Comparison of ENCODE assay signal across 1 cellular context in the genomic region with DNA sequence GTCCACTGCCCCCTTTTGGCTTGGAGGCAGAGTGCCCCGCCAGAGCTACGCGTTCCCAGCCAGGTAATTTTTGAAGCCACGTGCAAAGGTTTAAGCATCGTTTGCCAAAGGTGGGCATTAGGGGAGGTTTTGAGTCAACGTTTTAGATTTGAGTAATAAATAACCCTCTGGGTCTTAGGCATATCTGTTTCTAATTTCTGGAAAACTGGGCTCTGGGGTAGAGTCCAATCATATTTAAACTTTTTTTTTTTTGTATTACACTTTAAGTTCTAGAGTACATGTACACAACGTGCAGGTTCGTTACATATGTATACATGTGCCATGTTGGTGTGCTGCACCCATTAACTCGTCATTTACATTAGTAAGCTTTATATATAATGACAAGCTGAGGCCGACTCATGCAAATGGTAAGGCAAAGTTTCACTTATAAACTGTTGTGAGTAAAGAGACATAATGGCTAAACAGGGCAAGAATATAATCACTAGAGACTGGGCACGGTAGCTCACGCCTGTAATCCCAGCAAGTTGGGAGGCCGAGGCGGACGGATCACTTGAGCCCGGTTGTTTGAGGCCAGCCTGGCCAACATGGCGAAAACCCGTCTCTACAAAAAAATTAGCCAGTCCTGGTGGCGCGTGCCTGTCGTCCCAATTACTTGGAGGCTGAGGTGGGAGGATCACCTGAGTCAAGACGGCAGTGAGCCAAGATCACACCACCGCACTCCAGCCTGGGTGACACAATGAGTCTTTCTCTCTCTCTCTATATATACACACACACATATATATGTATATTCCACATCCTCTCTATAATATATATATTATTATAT.
TF ChIP-seq lines count a peak whose summit lies in the region.

No MANE protein-coding gene starts in this region.

TF ChIP-seq in HepG2, 621 proteins besides CTCF, POLR2A, EP300 and RAD21 (continued from another document):
- no peak for TF ChIP-seq ZSCAN20 (CRISPR knock-in tag; IDR thresholded peaks at IDR 0.05; ENCODE audit: borderline replicate concordance)
- TF ChIP-seq ZNF773 (CRISPR knock-in tag; IDR thresholded peaks at IDR 0.05; ENCODE audit: borderline replicate concordance): no peak
- no peak for TF ChIP-seq SALL2 (CRISPR knock-in tag; IDR thresholded peaks at IDR 0.05)
- TF ChIP-seq ZFP1 (CRISPR knock-in tag; IDR thresholded peaks at IDR 0.05): peak; percentile 26; the same call in 1 of the 2 replicates
- peak; percentile 55; the same call in 1 of the 2 replicates for TF ChIP-seq SMAD3 (CRISPR knock-in tag; IDR thresholded peaks at IDR 0.05)
- no peak for TF ChIP-seq KDM4B (CRISPR knock-in tag; IDR thresholded peaks at IDR 0.05)
- TF ChIP-seq SP2 (CRISPR knock-in tag; IDR thresholded peaks at IDR 0.05): no peak
- no peak for TF ChIP-seq KLF13 (CRISPR knock-in tag; IDR thresholded peaks at IDR 0.05)
- no peak for TF ChIP-seq RBAK (CRISPR knock-in tag; IDR thresholded peaks at IDR 0.05)
- no peak for TF ChIP-seq ZNF430 (CRISPR knock-in tag; IDR thresholded peaks at IDR 0.05)
- no peak for TF ChIP-seq ZFY (CRISPR knock-in tag; IDR thresholded peaks at IDR 0.05)
- no peak for TF ChIP-seq ZNF615 (CRISPR knock-in tag; IDR thresholded peaks at IDR 0.05; ENCODE audit: borderline replicate concordance)
- peak; percentile 47; the same call in 1 of the 2 replicates for TF ChIP-seq ZNF580 (CRISPR knock-in tag; IDR thresholded peaks at IDR 0.05; ENCODE audit: borderline replicate concordance, low read depth)
- TF ChIP-seq KLF11 (CRISPR knock-in tag; IDR thresholded peaks at IDR 0.05): no peak
- TF ChIP-seq AGO2 (optimal IDR thresholded peaks at IDR 0.05; ENCODE audit: low read depth, low read length): no peak
- no peak for TF ChIP-seq IRF1 (CRISPR knock-in tag; IDR thresholded peaks at IDR 0.05; ENCODE audit: low read depth)
- no peak for TF ChIP-seq ZNF501 (CRISPR knock-in tag; IDR thresholded peaks at IDR 0.05)
- TF ChIP-seq, protein P1, sequence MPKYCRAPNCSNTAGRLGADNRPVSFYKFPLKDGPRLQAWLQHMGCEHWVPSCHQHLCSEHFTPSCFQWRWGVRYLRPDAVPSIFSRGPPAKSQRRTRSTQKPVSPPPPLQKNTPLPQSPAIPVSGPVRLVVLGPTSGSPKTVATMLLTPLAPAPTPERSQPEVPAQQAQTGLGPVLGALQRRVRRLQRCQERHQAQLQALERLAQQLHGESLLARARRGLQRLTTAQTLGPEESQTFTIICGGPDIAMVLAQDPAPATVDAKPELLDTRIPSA (CRISPR knock-in tag; IDR thresholded peaks at IDR 0.05; ENCODE audit: borderline replicate concordance): no peak
- no peak for TF ChIP-seq SYNCRIP (IDR thresholded peaks at IDR 0.05; ENCODE audit: insufficient read depth, low read depth, low read length)
- no peak; the same call in 1 of the 2 replicates for TF ChIP-seq NR2C2 (CRISPR knock-in tag; IDR thresholded peaks at IDR 0.05; ENCODE audit: borderline replicate concordance)
- 0 out of 2 replicates have a peak, but pooled peaks have one; percentile 34 for TF ChIP-seq HMG20B (CRISPR knock-in tag; conservative IDR thresholded peaks at IDR 0.05)
- TF ChIP-seq ZBTB44 (CRISPR knock-in tag; IDR thresholded peaks at IDR 0.05): no peak
- no peak for TF ChIP-seq CEBPG (CRISPR knock-in tag; IDR thresholded peaks at IDR 0.05)
- no peak for TF ChIP-seq ZNF879 (CRISPR knock-in tag; IDR thresholded peaks at IDR 0.05)
- TF ChIP-seq, protein P2, sequence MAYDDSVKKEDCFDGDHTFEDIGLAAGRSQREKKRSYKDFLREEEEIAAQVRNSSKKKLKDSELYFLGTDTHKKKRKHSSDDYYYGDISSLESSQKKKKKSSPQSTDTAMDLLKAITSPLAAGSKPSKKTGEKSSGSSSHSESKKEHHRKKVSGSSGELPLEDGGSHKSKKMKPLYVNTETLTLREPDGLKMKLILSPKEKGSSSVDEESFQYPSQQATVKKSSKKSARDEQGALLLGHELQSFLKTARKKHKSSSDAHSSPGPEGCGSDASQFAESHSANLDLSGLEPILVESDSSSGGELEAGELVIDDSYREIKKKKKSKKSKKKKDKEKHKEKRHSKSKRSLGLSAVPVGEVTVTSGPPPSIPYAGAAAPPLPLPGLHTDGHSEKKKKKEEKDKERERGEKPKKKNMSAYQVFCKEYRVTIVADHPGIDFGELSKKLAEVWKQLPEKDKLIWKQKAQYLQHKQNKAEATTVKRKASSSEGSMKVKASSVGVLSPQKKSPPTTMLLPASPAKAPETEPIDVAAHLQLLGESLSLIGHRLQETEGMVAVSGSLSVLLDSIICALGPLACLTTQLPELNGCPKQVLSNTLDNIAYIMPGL (CRISPR knock-in tag; IDR thresholded peaks at IDR 0.05; ENCODE audit: borderline replicate concordance in 1 of 2, low read depth in 1 of 2): peak in 1 of 2 experiments; percentile 22; a peak in 1 of 4 replicates
- TF ChIP-seq ZNF354B (CRISPR knock-in tag; IDR thresholded peaks at IDR 0.05): no peak
- no peak for TF ChIP-seq ZNF10 (CRISPR knock-in tag; IDR thresholded peaks at IDR 0.05; ENCODE audit: borderline replicate concordance, low read depth)
- TF ChIP-seq, protein P3, sequence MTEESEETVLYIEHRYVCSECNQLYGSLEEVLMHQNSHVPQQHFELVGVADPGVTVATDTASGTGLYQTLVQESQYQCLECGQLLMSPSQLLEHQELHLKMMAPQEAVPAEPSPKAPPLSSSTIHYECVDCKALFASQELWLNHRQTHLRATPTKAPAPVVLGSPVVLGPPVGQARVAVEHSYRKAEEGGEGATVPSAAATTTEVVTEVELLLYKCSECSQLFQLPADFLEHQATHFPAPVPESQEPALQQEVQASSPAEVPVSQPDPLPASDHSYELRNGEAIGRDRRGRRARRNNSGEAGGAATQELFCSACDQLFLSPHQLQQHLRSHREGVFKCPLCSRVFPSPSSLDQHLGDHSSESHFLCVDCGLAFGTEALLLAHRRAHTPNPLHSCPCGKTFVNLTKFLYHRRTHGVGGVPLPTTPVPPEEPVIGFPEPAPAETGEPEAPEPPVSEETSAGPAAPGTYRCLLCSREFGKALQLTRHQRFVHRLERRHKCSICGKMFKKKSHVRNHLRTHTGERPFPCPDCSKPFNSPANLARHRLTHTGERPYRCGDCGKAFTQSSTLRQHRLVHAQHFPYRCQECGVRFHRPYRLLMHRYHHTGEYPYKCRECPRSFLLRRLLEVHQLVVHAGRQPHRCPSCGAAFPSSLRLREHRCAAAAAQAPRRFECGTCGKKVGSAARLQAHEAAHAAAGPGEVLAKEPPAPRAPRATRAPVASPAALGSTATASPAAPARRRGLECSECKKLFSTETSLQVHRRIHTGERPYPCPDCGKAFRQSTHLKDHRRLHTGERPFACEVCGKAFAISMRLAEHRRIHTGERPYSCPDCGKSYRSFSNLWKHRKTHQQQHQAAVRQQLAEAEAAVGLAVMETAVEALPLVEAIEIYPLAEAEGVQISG (CRISPR knock-in tag; IDR thresholded peaks at IDR 0.05): peak; percentile 98; the same call in 1 of the 2 replicates
- no peak for TF ChIP-seq GFI1 (CRISPR knock-in tag; IDR thresholded peaks at IDR 0.05; ENCODE audit: borderline replicate concordance)
